2 cellular contexts compared by ENCODE assay signal in the genomic region with DNA sequence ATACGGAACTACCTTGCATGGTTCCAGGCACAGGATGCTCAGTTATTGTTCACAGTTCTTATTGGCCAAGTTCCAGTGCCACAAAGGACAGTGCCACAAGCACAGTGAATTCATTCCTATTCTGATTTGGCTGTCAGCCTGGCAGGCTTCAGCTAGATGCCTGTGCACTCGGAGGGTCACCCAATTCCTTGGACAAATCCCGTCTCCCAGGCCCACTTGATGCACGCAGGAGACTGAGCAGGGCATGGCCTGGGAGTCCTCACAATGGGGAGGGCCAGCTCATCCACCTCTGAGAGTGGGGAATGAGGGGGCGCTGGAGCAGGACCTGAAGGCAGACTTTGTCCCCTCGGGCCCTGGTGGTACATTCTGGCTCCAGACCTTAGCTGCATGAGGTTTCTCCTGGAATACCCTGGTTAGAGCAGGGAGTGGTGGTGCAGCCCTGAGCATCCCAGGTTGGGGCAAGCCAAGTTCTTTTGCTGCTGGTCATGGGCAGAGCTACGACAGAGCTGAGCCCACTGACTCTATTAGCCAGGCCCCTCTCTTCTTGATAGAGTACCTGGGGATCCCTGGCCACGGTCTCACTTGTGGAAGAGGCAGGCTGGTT.
TF ChIP-seq lines count a peak whose summit lies in the region.

No MANE protein-coding gene starts in this region.

TF ChIP-seq in SK-N-SH, 30 proteins besides CTCF, POLR2A, EP300 and RAD21 (continued from another document):
- TF ChIP-seq FOXM1 (IDR thresholded peaks at IDR 0.05; ENCODE audit: low read depth) (no peak), CHD2 (IDR thresholded peaks at IDR 0.05; ENCODE audit: low read length, partially characterized antibody) (no peak), EZH2phosphoT487 (IDR thresholded peaks at IDR 0.05; ENCODE audit: borderline replicate concordance, low read depth) (no peak), RCOR1 (IDR thresholded peaks at IDR 0.05; ENCODE audit: low read length) (no peak), SIN3A (IDR thresholded peaks at IDR 0.05; ENCODE audit: borderline replicate concordance, low read depth, low read length) (no peak)
- TF ChIP-seq, protein P1, sequence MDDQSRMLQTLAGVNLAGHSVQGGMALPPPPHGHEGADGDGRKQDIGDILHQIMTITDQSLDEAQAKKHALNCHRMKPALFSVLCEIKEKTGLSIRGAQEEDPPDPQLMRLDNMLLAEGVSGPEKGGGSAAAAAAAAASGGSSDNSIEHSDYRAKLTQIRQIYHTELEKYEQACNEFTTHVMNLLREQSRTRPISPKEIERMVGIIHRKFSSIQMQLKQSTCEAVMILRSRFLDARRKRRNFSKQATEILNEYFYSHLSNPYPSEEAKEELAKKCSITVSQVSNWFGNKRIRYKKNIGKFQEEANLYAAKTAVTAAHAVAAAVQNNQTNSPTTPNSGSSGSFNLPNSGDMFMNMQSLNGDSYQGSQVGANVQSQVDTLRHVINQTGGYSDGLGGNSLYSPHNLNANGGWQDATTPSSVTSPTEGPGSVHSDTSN (IDR thresholded peaks at IDR 0.05): no peak
TF ChIP-seq in SK-N-SH: peak in this region for 0.

TF ChIP-seq in SK-N-SH treated with all-trans-retinoic acid at 6 μM for 48 hours, 23 proteins besides CTCF, POLR2A, EP300 and RAD21:
- TF ChIP-seq, protein P2, sequence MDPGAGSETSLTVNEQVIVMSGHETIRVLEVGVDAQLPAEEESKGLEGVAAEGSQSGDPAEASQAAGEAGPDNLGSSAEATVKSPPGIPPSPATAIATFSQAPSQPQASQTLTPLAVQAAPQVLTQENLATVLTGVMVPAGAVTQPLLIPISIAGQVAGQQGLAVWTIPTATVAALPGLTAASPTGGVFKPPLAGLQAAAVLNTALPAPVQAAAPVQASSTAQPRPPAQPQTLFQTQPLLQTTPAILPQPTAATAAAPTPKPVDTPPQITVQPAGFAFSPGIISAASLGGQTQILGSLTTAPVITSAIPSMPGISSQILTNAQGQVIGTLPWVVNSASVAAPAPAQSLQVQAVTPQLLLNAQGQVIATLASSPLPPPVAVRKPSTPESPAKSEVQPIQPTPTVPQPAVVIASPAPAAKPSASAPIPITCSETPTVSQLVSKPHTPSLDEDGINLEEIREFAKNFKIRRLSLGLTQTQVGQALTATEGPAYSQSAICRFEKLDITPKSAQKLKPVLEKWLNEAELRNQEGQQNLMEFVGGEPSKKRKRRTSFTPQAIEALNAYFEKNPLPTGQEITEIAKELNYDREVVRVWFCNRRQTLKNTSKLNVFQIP (CRISPR knock-in tag; IDR thresholded peaks at IDR 0.05; ENCODE audit: borderline replicate concordance, low read depth): no peak
- TF ChIP-seq ZNF70 (CRISPR knock-in tag; IDR thresholded peaks at IDR 0.05) (no peak), ESRRG (CRISPR knock-in tag; IDR thresholded peaks at IDR 0.05) (no peak), BACH2 (CRISPR knock-in tag; IDR thresholded peaks at IDR 0.05; ENCODE audit: borderline replicate concordance) (no peak), ISL1 (CRISPR knock-in tag; IDR thresholded peaks at IDR 0.05) (no peak), RARB (CRISPR knock-in tag; IDR thresholded peaks at IDR 0.05) (no peak), PPARA (CRISPR knock-in tag; IDR thresholded peaks at IDR 0.05; ENCODE audit: borderline replicate concordance) (no peak)
- TF ChIP-seq, protein P3, sequence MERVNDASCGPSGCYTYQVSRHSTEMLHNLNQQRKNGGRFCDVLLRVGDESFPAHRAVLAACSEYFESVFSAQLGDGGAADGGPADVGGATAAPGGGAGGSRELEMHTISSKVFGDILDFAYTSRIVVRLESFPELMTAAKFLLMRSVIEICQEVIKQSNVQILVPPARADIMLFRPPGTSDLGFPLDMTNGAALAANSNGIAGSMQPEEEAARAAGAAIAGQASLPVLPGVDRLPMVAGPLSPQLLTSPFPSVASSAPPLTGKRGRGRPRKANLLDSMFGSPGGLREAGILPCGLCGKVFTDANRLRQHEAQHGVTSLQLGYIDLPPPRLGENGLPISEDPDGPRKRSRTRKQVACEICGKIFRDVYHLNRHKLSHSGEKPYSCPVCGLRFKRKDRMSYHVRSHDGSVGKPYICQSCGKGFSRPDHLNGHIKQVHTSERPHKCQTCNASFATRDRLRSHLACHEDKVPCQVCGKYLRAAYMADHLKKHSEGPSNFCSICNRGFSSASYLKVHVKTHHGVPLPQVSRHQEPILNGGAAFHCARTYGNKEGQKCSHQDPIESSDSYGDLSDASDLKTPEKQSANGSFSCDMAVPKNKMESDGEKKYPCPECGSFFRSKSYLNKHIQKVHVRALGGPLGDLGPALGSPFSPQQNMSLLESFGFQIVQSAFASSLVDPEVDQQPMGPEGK (CRISPR knock-in tag; IDR thresholded peaks at IDR 0.05; ENCODE audit: borderline replicate concordance): no peak
- TF ChIP-seq, protein P4, sequence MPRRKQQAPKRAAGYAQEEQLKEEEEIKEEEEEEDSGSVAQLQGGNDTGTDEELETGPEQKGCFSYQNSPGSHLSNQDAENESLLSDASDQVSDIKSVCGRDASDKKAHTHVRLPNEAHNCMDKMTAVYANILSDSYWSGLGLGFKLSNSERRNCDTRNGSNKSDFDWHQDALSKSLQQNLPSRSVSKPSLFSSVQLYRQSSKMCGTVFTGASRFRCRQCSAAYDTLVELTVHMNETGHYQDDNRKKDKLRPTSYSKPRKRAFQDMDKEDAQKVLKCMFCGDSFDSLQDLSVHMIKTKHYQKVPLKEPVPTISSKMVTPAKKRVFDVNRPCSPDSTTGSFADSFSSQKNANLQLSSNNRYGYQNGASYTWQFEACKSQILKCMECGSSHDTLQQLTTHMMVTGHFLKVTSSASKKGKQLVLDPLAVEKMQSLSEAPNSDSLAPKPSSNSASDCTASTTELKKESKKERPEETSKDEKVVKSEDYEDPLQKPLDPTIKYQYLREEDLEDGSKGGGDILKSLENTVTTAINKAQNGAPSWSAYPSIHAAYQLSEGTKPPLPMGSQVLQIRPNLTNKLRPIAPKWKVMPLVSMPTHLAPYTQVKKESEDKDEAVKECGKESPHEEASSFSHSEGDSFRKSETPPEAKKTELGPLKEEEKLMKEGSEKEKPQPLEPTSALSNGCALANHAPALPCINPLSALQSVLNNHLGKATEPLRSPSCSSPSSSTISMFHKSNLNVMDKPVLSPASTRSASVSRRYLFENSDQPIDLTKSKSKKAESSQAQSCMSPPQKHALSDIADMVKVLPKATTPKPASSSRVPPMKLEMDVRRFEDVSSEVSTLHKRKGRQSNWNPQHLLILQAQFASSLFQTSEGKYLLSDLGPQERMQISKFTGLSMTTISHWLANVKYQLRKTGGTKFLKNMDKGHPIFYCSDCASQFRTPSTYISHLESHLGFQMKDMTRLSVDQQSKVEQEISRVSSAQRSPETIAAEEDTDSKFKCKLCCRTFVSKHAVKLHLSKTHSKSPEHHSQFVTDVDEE (CRISPR knock-in tag; IDR thresholded peaks at IDR 0.05): no peak
